8 cellular contexts compared by ENCODE assay signal in the genomic region with DNA sequence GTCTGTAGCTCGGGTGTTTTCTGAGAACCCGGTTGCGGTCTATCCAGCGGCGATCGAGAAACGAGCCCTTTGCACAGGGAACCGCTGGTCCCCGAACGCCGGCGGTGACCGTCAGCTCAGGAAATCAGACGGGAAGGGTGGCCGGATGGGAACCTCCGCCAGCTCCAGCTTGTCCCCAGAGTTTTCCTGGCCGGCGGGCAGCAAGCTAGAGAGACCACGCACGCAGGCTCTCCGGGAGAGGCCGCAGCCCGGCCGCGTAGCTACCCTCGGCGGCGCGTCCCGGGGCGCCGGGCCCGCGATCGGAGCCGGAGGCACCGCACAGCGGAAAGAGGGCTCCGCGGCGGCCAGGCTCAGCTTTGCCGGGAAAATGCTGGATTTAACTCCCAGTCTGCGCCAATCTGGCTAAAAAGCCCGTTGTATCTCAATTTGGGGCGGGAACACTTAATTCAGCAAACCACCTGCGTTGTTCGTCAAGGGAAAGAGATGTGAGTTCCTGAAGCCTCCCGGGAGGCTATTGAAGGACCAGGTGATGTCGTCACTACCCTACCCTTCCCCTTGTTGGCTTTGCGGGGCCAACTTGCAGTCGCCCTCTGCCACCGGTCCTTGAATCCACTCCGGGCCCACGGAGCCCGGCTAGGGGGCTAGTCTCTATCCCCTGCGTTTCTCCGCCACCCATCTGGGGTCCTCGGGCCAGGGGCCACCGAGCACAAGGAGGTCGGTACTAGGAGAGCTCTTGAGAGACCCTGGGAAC. TPM values are rescaled to one million over a fixed set of nuclear protein-coding genes. Genes with fewer than 3 reads are reported as not detected.
DNase-seq lines count a peak whose midpoint lies in the region; ATAC-seq, FAIRE-seq and TF ChIP-seq lines count a peak whose summit lies in the region.

No MANE protein-coding gene starts in this region.

- H3K56ac ChIP-seq in H1 (replicated peaks; ENCODE audit: insufficient read length, low read depth, low read length), result no peak overlapping the region

- ATAC-seq in HG02938 (IDR thresholded peaks at IDR 0.05; ENCODE audit: unreplicated experiment), result no peak

- H3K79me2 ChIP-seq in H1 (ENCODE audit: control insufficient read depth in 1 of 2, insufficient read depth in 2 of 2, low read length in 2 of 2), result no peaks in the 10 kb centered on the region

- H3K4ac ChIP-seq in H1 (replicated peaks; ENCODE audit: insufficient read length, low read depth, low read length), result no peak overlapping the region

- DNase-seq in NCI-H748 (lab: John Stamatoyannopoulos, UW; ENCODE audit: unreplicated experiment) (peak; percentile 57), NCI-H748 treated with DMSO at 0.1 percent for 48 hours (lab: John Stamatoyannopoulos, UW) (no peak), UCSD-AML1 (lab: John Stamatoyannopoulos, UW; ENCODE audit: unreplicated experiment) (peak; percentile 38), H1 (ENCODE audit: low read depth in 1 of 2, low spot score in 2 of 2) (peak in 1 of 2 experiments; percentile 74), medulla oblongata (ENCODE audit: extremely low spot score) (peak; percentile 43), superior temporal gyrus (ENCODE audit: extremely low spot score) (peak; percentile 40), DMS153 treated with DMSO at 0.1 percent for 48 hours (lab: John Stamatoyannopoulos, UW; ENCODE audit: unreplicated experiment) (no peak)

- TF ChIP-seq RAD21 in H1 (IDR thresholded peaks at IDR 0.05 in 1 of 2, conservative IDR thresholded peaks at IDR 0.05 in 1 of 2; ENCODE audit: low read depth in 2 of 2, low read length in 2 of 2), result peak in 1 of 2 experiments; percentile 1; a peak in 1 of 4 replicates

- 0 out of 2 replicates have a peak overlapping the region, but pooled peaks have one; percentile 4 for H3K18ac ChIP-seq in H1 (ENCODE audit: extremely low read depth, low read length)

- POLR2A ChIA-PET in H1 (lab: Charles Lee; ENCODE audit: partially characterized antibody), result interaction anchor here (1.3 kb wide), 1 partner anchor 273 kb away, joined by 3 read pairs; no protein-coding TSS in a partner anchor

- TF ChIP-seq EP300 in H1 (IDR thresholded peaks at IDR 0.05; ENCODE audit: borderline replicate concordance in 1 of 2, low read depth in 2 of 2, low read length in 2 of 2), result no peak

- CTCF ChIA-PET in H1 (lab: Charles Lee; ENCODE audit: partially characterized antibody), result interaction anchor here (0.6 to 9.3 kb wide), 18 partner anchors 8 to 398 kb away, joined by 3 to 67 read pairs (median 4); no protein-coding TSS in a partner anchor

- no peak for TF ChIP-seq CTCF in H1 (IDR thresholded peaks at IDR 0.05; ENCODE audit: control extremely low read depth in 1 of 3, insufficient read depth in 1 of 3, low read depth in 1 of 3, low read length in 3 of 3)

- H3K9me3 ChIP-seq in H1 (ENCODE audit: insufficient read depth in 2 of 2, low read depth in 1 of 2, low read length in 1 of 2), result no peaks in the 10 kb centered on the region

- H3K9ac ChIP-seq in H1 (replicated peaks in 1 of 4; ENCODE audit: extremely low read depth in 1 of 4, low read depth in 3 of 4, low read length in 3 of 4), result peak overlapping the region; percentile 1 to 36 (median 13); a peak in 4 of 7 replicates

- H3K27ac ChIP-seq in H1 (ENCODE audit: low read depth, low read length), result no peak overlapping the region

- no peak overlapping the region for H3K14ac ChIP-seq in H1 (ENCODE audit: insufficient read length)

- no peak overlapping the region for H4K5ac ChIP-seq in H1 (ENCODE audit: insufficient read length, low read depth, low read length)

- peak overlapping the region; percentile 76 for H2AFZ ChIP-seq in H1 (ENCODE audit: low read length)

- no peak for TF ChIP-seq POLR2A in H1 (IDR thresholded peaks at IDR 0.05; ENCODE audit: control extremely low read depth in 1 of 2, low read depth in 2 of 2, low read length in 2 of 2)

- peaks cover 9 to 46% (median 37%) of the 10 kb centered on the region in 4 experiments for H3K27me3 ChIP-seq in H1 (replicated peaks in 1 of 4; ENCODE audit: control insufficient read depth in 3 of 4, extremely low read depth in 1 of 4, insufficient read depth in 3 of 4, low read length in 3 of 4)

- no peak overlapping the region for H2BK12ac ChIP-seq in H1 (ENCODE audit: low read depth, low read length)

- no peak overlapping the region for H2AK5ac ChIP-seq in H1 (ENCODE audit: low read depth, low read length)

- H2BK5ac ChIP-seq in H1 (ENCODE audit: low read depth, low read length), result no peak overlapping the region

- 4% methylated on average over 53 of the region's 60 CpGs; no CpG with 5 or more reads in 1 of the 2 experiments for WGBS in H1 (ENCODE audit: extremely low coverage in 1 of 2, insufficient coverage in 1 of 2, insufficient read length in 1 of 2, insufficient replicate concordance in 2 of 2, low coverage in 1 of 2, low lambda C conversion rate in 2 of 2, missing lambda C conversion rate in 1 of 2), 2 experiments

- H2BK120ac ChIP-seq in H1 (replicated peaks; ENCODE audit: low read depth, low read length), result no peak overlapping the region

- H4K8ac ChIP-seq in H1 (ENCODE audit: extremely low read depth, insufficient read depth, low read length), result no peak overlapping the region

- H2BK15ac ChIP-seq in H1 (ENCODE audit: low read length), result no peak overlapping the region

- H4K20me1 ChIP-seq in H1 (replicated peaks in 1 of 2; ENCODE audit: control insufficient read depth in 1 of 2, insufficient read depth in 2 of 2, low read length in 2 of 2), result no peaks in the 10 kb centered on the region

- no peak overlapping the region for H2BK20ac ChIP-seq in H1 (ENCODE audit: low read length)

- peak overlapping the region; percentile 47 to 65 (median 52) for H3K4me3 ChIP-seq in H1 (ENCODE audit: extremely low read depth in 1 of 4, insufficient read depth in 2 of 4, low read depth in 3 of 4, low read length in 4 of 4)

- no peak for FAIRE-seq in H1 (lab: Jason Lieb, UNC)

- no peak overlapping the region for H4K91ac ChIP-seq in H1 (replicated peaks; ENCODE audit: insufficient read length, low read length)

- no peaks in the 10 kb centered on the region for H3K79me1 ChIP-seq in H1 (ENCODE audit: low read depth, low read length)

- H3K4me1 ChIP-seq in H1 (replicated peaks in 1 of 4; ENCODE audit: control insufficient read depth in 3 of 4, insufficient read depth in 4 of 4, low read length in 3 of 4), result peaks cover 0 to 16% (median 9%) of the 10 kb centered on the region in 4 experiments; a peak in 6 of 7 replicates

- H3K23me2 ChIP-seq in H1 (ENCODE audit: low read depth, low read length), result peaks cover 15% of the 10 kb centered on the region

- H3K23ac ChIP-seq in H1 (ENCODE audit: insufficient read length), result no peak overlapping the region

- no peaks in the 10 kb centered on the region for H3K36me3 ChIP-seq in H1 (ENCODE audit: control insufficient read depth in 2 of 4, insufficient read depth in 4 of 4, low read length in 3 of 4)

- peak overlapping the region; percentile 90 to 96 for H3K4me2 ChIP-seq in H1 (ENCODE audit: insufficient read depth in 1 of 2, low read depth in 2 of 2, low read length in 2 of 2)

TF ChIP-seq in H1, 55 proteins besides CTCF, POLR2A, EP300 and RAD21 (continues in another document):
- peak; percentile 81 for TF ChIP-seq ASH2L (IDR thresholded peaks at IDR 0.05; ENCODE audit: low read length)
- no peak for TF ChIP-seq YY1 (IDR thresholded peaks at IDR 0.05; ENCODE audit: low read depth, low read length)
- TF ChIP-seq HDAC2 (IDR thresholded peaks at IDR 0.05; ENCODE audit: borderline replicate concordance in 1 of 2, low read depth in 2 of 2, low read length in 2 of 2), result peak in 1 of 2 experiments; percentile 52; a peak in 1 of 4 replicates
- peak; percentile 85 for TF ChIP-seq SUZ12 (IDR thresholded peaks at IDR 0.05; ENCODE audit: low read length)
- TF ChIP-seq, protein P1, sequence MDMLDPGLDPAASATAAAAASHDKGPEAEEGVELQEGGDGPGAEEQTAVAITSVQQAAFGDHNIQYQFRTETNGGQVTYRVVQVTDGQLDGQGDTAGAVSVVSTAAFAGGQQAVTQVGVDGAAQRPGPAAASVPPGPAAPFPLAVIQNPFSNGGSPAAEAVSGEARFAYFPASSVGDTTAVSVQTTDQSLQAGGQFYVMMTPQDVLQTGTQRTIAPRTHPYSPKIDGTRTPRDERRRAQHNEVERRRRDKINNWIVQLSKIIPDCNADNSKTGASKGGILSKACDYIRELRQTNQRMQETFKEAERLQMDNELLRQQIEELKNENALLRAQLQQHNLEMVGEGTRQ (IDR thresholded peaks at IDR 0.05; ENCODE audit: low read length), result no peak
- TF ChIP-seq KDM1A (IDR thresholded peaks at IDR 0.05; ENCODE audit: borderline replicate concordance, low read length), result peak; percentile 54; the same call in 1 of the 2 replicates
- peak; percentile 75 for TF ChIP-seq KDM4A (IDR thresholded peaks at IDR 0.05; ENCODE audit: low read depth, low read length, severe bottlenecking)
- TF ChIP-seq CTBP2 (IDR thresholded peaks at IDR 0.05; ENCODE audit: borderline replicate concordance, insufficient read depth, insufficient read length, low read length), result peak; percentile 24
- TF ChIP-seq TCF12 (IDR thresholded peaks at IDR 0.05; ENCODE audit: low read depth, low read length), result no peak

RNA-seq across cellular contexts. Expression of a gene that starts 0.9 kb away (rescaled TPM):
- total RNA-seq in H1 (2021; fragmentation: NEBNext Ultra II Directional; extraction: Animal tissue kit (Norgen Biotek cat#: 25700)), result 0.56 TPM in 1 of 2 replicates, not detected in the other
- polyA plus RNA-seq in H1 (2011; rRNA removed), result 1.3 and 1.6 TPM in 2 replicates
- polyA plus RNA-seq in H1 (2011; cell fraction: cytosol; rRNA removed), result 0.65 TPM
- polyA plus RNA-seq in H1 (2011; cell fraction: nucleus; rRNA removed), result 1.5 TPM
- polyA plus RNA-seq in H1 (2012, experiment 1 of 2), result 0.53 to 0.88 TPM (median 0.58 TPM) in 4 replicates
- 0.79 TPM for polyA plus RNA-seq in H1 (2012, experiment 2 of 2)
- polyA plus RNA-seq in H1 (2013, experiment 1 of 2), result 0.67 TPM
- 0.85 TPM for polyA plus RNA-seq in H1 (2013, experiment 2 of 2)
- polyA minus RNA-seq in H1 (2011; rRNA and poly(A)+ RNA removed), result 0.88 and 1.4 TPM in 2 replicates
- 1.1 TPM for polyA minus RNA-seq in H1 (2011; cell fraction: cytosol; rRNA and poly(A)+ RNA removed)
- 1.6 TPM for polyA minus RNA-seq in H1 (2011; cell fraction: nucleus; rRNA and poly(A)+ RNA removed)

RNA-seq across cellular contexts. Expression of a gene that starts 43.6 kb away (rescaled TPM):
- 32.4 and 35.6 TPM in 2 replicates for total RNA-seq in H1 (2021; fragmentation: NEBNext Ultra II Directional; extraction: Animal tissue kit (Norgen Biotek cat#: 25700))
- polyA plus RNA-seq in H1 (2011; rRNA removed), result 10.6 and 18.1 TPM in 2 replicates
- 14.2 TPM for polyA plus RNA-seq in H1 (2011; cell fraction: cytosol; rRNA removed)
- 12.3 TPM for polyA plus RNA-seq in H1 (2011; cell fraction: nucleus; rRNA removed)
- 21.8 to 34.8 TPM (median 23.1 TPM) in 4 replicates for polyA plus RNA-seq in H1 (2012, experiment 1 of 2)
- 11.1 TPM for polyA plus RNA-seq in H1 (2012, experiment 2 of 2)
- 109 TPM for polyA plus RNA-seq in H1 (2013, experiment 1 of 2)
- 115 TPM for polyA plus RNA-seq in H1 (2013, experiment 2 of 2)
- 22.2 and 51.0 TPM in 2 replicates for polyA minus RNA-seq in H1 (2011; rRNA and poly(A)+ RNA removed)
- polyA minus RNA-seq in H1 (2011; cell fraction: cytosol; rRNA and poly(A)+ RNA removed), result 14.0 TPM
- 12.8 TPM for polyA minus RNA-seq in H1 (2011; cell fraction: nucleus; rRNA and poly(A)+ RNA removed)

Comparison
In these comparisons a context has a peak if more than half of its experiments do, and no peak if none do; other contexts are left out.
1. DNase-seq: peak in NCI-H748 (single experiment), UCSD-AML1 (single experiment), medulla oblongata (single experiment) and superior temporal gyrus (single experiment); none in NCI-H748 treated with DMSO at 0.1 percent for 48 hours (single experiment) and DMS153 treated with DMSO at 0.1 percent for 48 hours (single experiment).